1 cellular context compared by ENCODE assay signal in the genomic region with DNA sequence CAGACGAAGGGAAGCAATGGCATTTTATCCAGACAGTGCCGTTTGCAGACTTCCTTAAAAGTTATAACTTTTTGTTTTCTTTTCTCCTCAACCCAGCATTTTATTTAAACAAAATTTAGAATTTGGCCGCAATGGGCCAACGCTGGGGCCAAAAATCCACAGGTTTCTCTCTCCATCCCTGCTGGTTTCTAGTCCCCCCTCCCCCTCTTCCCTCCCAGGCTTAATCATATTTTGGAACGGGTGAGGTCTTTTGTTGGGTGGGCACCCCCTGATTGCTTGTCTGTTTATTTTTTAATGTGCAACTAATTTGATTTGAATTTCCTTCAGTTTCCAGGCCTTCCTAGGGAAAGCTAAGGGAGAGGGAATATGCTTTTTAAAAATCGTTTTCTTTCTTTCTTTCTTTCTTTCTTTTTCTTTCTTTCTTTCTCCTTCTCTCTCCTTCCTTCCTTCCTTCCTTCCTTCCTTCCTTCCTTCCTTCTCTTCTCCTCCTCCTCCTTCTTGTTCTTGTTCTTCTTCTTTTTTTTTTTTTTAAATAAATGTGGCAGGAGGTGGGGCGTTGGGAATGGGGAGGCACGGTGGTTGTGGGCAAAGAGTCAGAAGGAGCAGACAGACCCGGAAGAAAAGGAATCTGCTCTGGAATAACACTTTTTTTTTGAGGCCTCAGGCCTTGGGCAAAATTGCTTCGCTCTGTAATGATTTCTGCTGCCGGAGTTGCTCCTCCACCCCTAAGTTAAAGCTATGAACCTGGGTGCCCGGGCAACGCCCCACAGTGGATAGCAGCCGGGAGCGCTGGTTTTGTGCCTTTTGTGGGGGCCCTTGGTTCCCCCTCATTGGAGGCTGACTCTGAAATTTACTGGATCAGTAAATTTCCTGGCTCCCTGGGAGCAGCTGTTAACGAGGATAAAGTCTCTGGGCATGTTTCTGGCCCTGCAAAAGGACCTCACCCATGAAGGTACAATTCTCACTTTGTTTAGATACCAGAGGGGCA.
TF ChIP-seq lines count a peak whose summit lies in the region.

No MANE protein-coding gene starts in this region.

TF ChIP-seq in HEK293, 187 proteins besides CTCF, POLR2A, EP300 and RAD21 (continued from another document):
- no peak for TF ChIP-seq ZNF704 (tag by site-specific recombination; IDR thresholded peaks at IDR 0.05)
- TF ChIP-seq ZNF555 (tag by site-specific recombination; conservative IDR thresholded peaks at IDR 0.05) = no peak
- TF ChIP-seq KLF7 (tag by site-specific recombination; IDR thresholded peaks at IDR 0.05; ENCODE audit: borderline replicate concordance) = no peak
- no peak for TF ChIP-seq IKZF3 (tag by site-specific recombination; IDR thresholded peaks at IDR 0.05)
- TF ChIP-seq ZNF114 (tag by site-specific recombination; IDR thresholded peaks at IDR 0.05) = no peak
- no peak for TF ChIP-seq ZNF670 (tag by site-specific recombination; IDR thresholded peaks at IDR 0.05; ENCODE audit: low read depth)
- TF ChIP-seq ZNF23 (tag by site-specific recombination; IDR thresholded peaks at IDR 0.05; ENCODE audit: borderline replicate concordance) = no peak
- TF ChIP-seq ZNF776 (tag by site-specific recombination; IDR thresholded peaks at IDR 0.05; ENCODE audit: borderline replicate concordance) = no peak
- TF ChIP-seq ZNF707 (tag by site-specific recombination; IDR thresholded peaks at IDR 0.05) = no peak
- TF ChIP-seq, protein P1, sequence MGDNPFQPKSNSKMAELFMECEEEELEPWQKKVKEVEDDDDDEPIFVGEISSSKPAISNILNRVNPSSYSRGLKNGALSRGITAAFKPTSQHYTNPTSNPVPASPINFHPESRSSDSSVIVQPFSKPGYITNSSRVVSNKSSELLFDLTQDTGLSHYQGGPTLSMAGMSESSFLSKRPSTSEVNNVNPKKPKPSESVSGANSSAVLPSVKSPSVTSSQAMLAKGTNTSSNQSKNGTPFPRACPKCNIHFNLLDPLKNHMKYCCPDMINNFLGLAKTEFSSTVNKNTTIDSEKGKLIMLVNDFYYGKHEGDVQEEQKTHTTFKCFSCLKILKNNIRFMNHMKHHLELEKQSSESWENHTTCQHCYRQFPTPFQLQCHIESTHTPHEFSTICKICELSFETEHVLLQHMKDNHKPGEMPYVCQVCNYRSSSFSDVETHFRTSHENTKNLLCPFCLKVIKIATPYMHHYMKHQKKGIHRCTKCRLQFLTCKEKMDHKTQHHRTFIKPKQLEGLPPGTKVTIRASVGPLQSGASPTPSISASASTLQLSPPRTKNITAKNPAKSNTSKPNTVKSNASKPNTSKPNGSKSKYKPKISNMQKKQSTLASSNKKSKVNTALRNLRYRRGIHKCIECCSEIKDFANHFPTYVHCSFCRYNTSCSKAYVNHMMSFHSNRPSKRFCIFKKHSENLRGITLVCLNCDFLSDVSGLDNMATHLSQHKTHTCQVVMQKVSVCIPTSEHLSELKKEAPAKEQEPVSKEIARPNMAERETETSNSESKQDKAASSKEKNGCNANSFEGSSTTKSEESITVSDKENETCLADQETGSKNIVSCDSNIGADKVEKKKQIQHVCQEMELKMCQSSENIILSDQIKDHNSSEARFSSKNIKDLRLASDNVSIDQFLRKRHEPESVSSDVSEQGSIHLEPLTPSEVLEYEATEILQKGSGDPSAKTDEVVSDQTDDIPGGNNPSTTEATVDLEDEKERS (tag by site-specific recombination; IDR thresholded peaks at IDR 0.05) = no peak
- no peak for TF ChIP-seq ZNF350 (tag by site-specific recombination; IDR thresholded peaks at IDR 0.05)
- peak; percentile 88 for TF ChIP-seq SCRT2 (tag by site-specific recombination; IDR thresholded peaks at IDR 0.05)
- TF ChIP-seq, protein P2, sequence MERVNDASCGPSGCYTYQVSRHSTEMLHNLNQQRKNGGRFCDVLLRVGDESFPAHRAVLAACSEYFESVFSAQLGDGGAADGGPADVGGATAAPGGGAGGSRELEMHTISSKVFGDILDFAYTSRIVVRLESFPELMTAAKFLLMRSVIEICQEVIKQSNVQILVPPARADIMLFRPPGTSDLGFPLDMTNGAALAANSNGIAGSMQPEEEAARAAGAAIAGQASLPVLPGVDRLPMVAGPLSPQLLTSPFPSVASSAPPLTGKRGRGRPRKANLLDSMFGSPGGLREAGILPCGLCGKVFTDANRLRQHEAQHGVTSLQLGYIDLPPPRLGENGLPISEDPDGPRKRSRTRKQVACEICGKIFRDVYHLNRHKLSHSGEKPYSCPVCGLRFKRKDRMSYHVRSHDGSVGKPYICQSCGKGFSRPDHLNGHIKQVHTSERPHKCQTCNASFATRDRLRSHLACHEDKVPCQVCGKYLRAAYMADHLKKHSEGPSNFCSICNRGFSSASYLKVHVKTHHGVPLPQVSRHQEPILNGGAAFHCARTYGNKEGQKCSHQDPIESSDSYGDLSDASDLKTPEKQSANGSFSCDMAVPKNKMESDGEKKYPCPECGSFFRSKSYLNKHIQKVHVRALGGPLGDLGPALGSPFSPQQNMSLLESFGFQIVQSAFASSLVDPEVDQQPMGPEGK (tag by site-specific recombination; IDR thresholded peaks at IDR 0.05) = 0 out of 2 replicates have a peak, but pooled peaks have one; percentile 6
- 0 out of 2 replicates have a peak, but pooled peaks have one; percentile 40 for TF ChIP-seq ZNF600 (tag by site-specific recombination; IDR thresholded peaks at IDR 0.05)
- TF ChIP-seq PRDM1 (tag by site-specific recombination; IDR thresholded peaks at IDR 0.05) = peak; percentile 78
- no peak for TF ChIP-seq ZNF830 (tag by site-specific recombination; IDR thresholded peaks at IDR 0.05; ENCODE audit: low read depth)
- 0 out of 2 replicates have a peak, but pooled peaks have one; percentile 37 for TF ChIP-seq SCRT1 (tag by site-specific recombination; IDR thresholded peaks at IDR 0.05; ENCODE audit: borderline replicate concordance)
- TF ChIP-seq ZBTB1 (tag by site-specific recombination; IDR thresholded peaks at IDR 0.05) = no peak
- peak; percentile 43; the same call in 1 of the 2 replicates for TF ChIP-seq KLF17 (tag by site-specific recombination; IDR thresholded peaks at IDR 0.05)
